ENCODE assay signal across 20 cellular contexts in genomic region chr2:120771111-120771555, GRCh38. TPM values are rescaled to one million over a fixed set of nuclear protein-coding genes. Genes with fewer than 3 reads are reported as not detected.
DNase-seq lines count a peak whose midpoint lies in the region; ATAC-seq and TF ChIP-seq lines count a peak whose summit lies in the region.
"Had no signal": no experiment of that assay in that cellular context is flagged by ENCODE, and none has a peak within 500 bp of the region (broad histone marks: within the 10 kb centered on the region; RNA-seq: fewer than 3 reads in every experiment).

No MANE protein-coding gene starts in this region.

- peak overlapping the region; percentile 11; the same call in 1 of the 2 replicates for H3K9ac ChIP-seq in HCT116 (ENCODE audit: low read length)
- peak overlapping the region; percentile 25 for H3K9ac ChIP-seq in smooth muscle cell (ENCODE audit: low read depth)

- peak; percentile 79 for ATAC-seq in HCT116
- ATAC-seq in GM18505 (IDR thresholded peaks at IDR 0.05; ENCODE audit: unreplicated experiment), result no peak

- POLR2A ChIA-PET in HCT116 (lab: Charles Lee), result interaction anchor here (1.0 to 1.3 kb wide), 2 partner anchors 10 to 20 kb away, joined by 3 read pairs; no protein-coding TSS in a partner anchor

- H3K9me3 Mint-ChIP-seq in brain, result no peaks in the 10 kb centered on the region

- H3K4me3 Mint-ChIP-seq in brain, result peak overlapping the region in 1 of 5 experiments; percentile 20

- peaks cover 3% of the 10 kb centered on the region for H3K27me3 Mint-ChIP-seq in brain

- no peaks in the 10 kb centered on the region for H3K79me2 ChIP-seq in HCT116 (ENCODE audit: insufficient read depth, low read length)
- H3K79me2 ChIP-seq in hepatocyte, result peaks cover 34% of the 10 kb centered on the region
- peaks cover 80% of the 10 kb centered on the region for H3K79me2 ChIP-seq in smooth muscle cell (ENCODE audit: low read depth)

- BruUV-seq in HCT116 (replicated peaks; lab: Mats Ljungman, UMichigan), result no TSS peak

- no peak for TF ChIP-seq POLR2A in HCT116 (IDR thresholded peaks at IDR 0.05; ENCODE audit: borderline replicate concordance, extremely low read depth, insufficient read depth, insufficient read length)
- no peak for TF ChIP-seq POLR2A in GM18505 (IDR thresholded peaks at IDR 0.05; ENCODE audit: borderline replicate concordance, extremely low read depth, insufficient read depth, insufficient read length)

- intact Hi-C loops in HCT116 (cut with micrococcal nuclease), result no loop called here

- H3K9me3 ChIP-seq in HCT116 (ENCODE audit: control insufficient read depth in 1 of 2, insufficient read depth in 1 of 2, low read depth in 1 of 2, low read length in 2 of 2) (no peaks in the 10 kb centered on the region), hepatocyte (ENCODE audit: low read depth) (no peaks in the 10 kb centered on the region), smooth muscle cell (replicated peaks; ENCODE audit: low read depth) (no peaks in the 10 kb centered on the region)
- H3K9me3 ChIP-seq: adrenal gland, BE2C, esophagus squamous epithelium had no signal

- DNase-seq in HCT116 (ENCODE audit: low read depth, low spot score) (peak; percentile 61), hepatocyte (ENCODE audit: low spot score) (no peak), smooth muscle cell (lab: John Stamatoyannopoulos, UW; ENCODE audit: unreplicated experiment) (no peak), hippocampal formation (lab: John Stamatoyannopoulos, UW) (no peak), amygdala (lab: John Stamatoyannopoulos, UW) (no peak), GF-D8 (lab: John Stamatoyannopoulos, UW) (no peak)
- DNase-seq: activated CD4-positive, alpha-beta T cell treated with anti-CD3 and anti-CD28 coated beads, Interleukin-2, amount 50 U/mL, for 1 hour; activated T-cell treated with anti-CD3 and anti-CD28 coated beads, Interleukin-2, amount 50 U/mL, for 48 hours; cortex of kidney; esophagus squamous epithelium; NCI-H1930; NCI-H69; RPMI8226; T-helper 9 cell had no signal

- WGBS in hepatocyte (ENCODE audit: low lambda C conversion rate, missing lambda C conversion rate), result 72% methylated on average over 12 of the region's 12 CpGs
- 60% methylated on average over 12 of the region's 12 CpGs for WGBS in smooth muscle cell (ENCODE audit: low lambda C conversion rate)

- peak overlapping the region in 4 of 5 experiments; percentile 28 to 87 (median 62) for H3K27ac Mint-ChIP-seq in brain

- H3K9me2 ChIP-seq in HCT116 (ENCODE audit: insufficient read depth), result no peaks in the 10 kb centered on the region
- no peaks in the 10 kb centered on the region for H3K9me2 ChIP-seq in hepatocyte (replicated peaks; ENCODE audit: insufficient read depth)

- no peak for TF ChIP-seq RAD21 in HCT116 (IDR thresholded peaks at IDR 0.05; ENCODE audit: low read depth)

- no peak overlapping the region for H2AFZ ChIP-seq in HCT116 (ENCODE audit: low read depth, low read length, poor library complexity, severe bottlenecking)
- no peak overlapping the region for H2AFZ ChIP-seq in hepatocyte
- H2AFZ ChIP-seq in smooth muscle cell (ENCODE audit: low read depth), result no peak overlapping the region

- no peaks in the 10 kb centered on the region for H3K36me3 Mint-ChIP-seq in brain

- H3K27me3 ChIP-seq in HCT116 (ENCODE audit: insufficient read depth, low read length) (no peaks in the 10 kb centered on the region), hepatocyte (no peaks in the 10 kb centered on the region), smooth muscle cell (ENCODE audit: low read depth) (no peaks in the 10 kb centered on the region)
- H3K27me3 ChIP-seq: adrenal gland, BE2C had no signal

- CTCF ChIA-PET in HCT116 (lab: Charles Lee), result no interaction called here

- H3K27ac ChIP-seq in HCT116 (ENCODE audit: low read depth, low read length) (peak overlapping the region; percentile 71), hepatocyte (peak overlapping the region; percentile 4), smooth muscle cell (ENCODE audit: low read depth) (peak overlapping the region; percentile 87)

- H3K36me3 ChIP-seq in HCT116 (ENCODE audit: control insufficient read depth in 1 of 2, insufficient read depth in 2 of 2, low read length in 2 of 2) (no peaks in the 10 kb centered on the region), hepatocyte (replicated peaks; ENCODE audit: insufficient read depth, low read depth) (no peaks in the 10 kb centered on the region), smooth muscle cell (ENCODE audit: low read depth) (no peaks in the 10 kb centered on the region)
- H3K36me3 ChIP-seq: adrenal gland, BE2C, esophagus squamous epithelium had no signal

- H4K20me1 ChIP-seq in HCT116 (ENCODE audit: insufficient read depth) (no peaks in the 10 kb centered on the region), hepatocyte (ENCODE audit: insufficient read depth, poor library complexity, severe bottlenecking) (no peaks in the 10 kb centered on the region), smooth muscle cell (ENCODE audit: low read depth) (peaks cover 28% of the 10 kb centered on the region)

- H3K4me3 ChIP-seq in HCT116 (replicated peaks in 1 of 2; ENCODE audit: low read depth in 1 of 2, low read length in 2 of 2), result peak overlapping the region in 1 of 2 experiments; percentile 22; a peak in 3 of 4 replicates
- no peak overlapping the region for H3K4me3 ChIP-seq in hepatocyte
- H3K4me3 ChIP-seq in smooth muscle cell, result no peak overlapping the region
- H3K4me3 ChIP-seq: adrenal gland, esophagus squamous epithelium, skin epidermis had no signal

- peak overlapping the region; percentile 73 for H3K4me2 ChIP-seq in HCT116 (ENCODE audit: low read length)
- H3K4me2 ChIP-seq in hepatocyte, result no peak overlapping the region
- H3K4me2 ChIP-seq in smooth muscle cell, result peak overlapping the region; percentile 36

- H3K4me1 Mint-ChIP-seq in brain, result peaks cover 97% of the 10 kb centered on the region

- peaks cover 27 to 32% of the 10 kb centered on the region in 2 experiments for H3K4me1 ChIP-seq in HCT116 (ENCODE audit: control insufficient read depth in 1 of 2, insufficient read depth in 2 of 2, low read length in 2 of 2)
- peaks cover 30% of the 10 kb centered on the region for H3K4me1 ChIP-seq in hepatocyte (ENCODE audit: insufficient read depth)
- peaks cover 40% of the 10 kb centered on the region for H3K4me1 ChIP-seq in smooth muscle cell (ENCODE audit: low read depth)
- H3K4me1 ChIP-seq: adrenal gland had no signal

- RAD21 ChIA-PET in HCT116 (lab: Charles Lee; ENCODE audit: low non-redundant PET in 1 of 2, low total read pairs in 2 of 2, uncharacterized antibody in 2 of 2, unreplicated experiment in 2 of 2), result no interaction called here

- peaks cover 32% of the 10 kb centered on the region for H3F3A ChIP-seq in smooth muscle cell (ENCODE audit: low read depth)

- no peak for TF ChIP-seq CTCF in HCT116 (IDR thresholded peaks at IDR 0.05 in 2 of 3, conservative IDR thresholded peaks at IDR 0.05 in 1 of 3; ENCODE audit: borderline replicate concordance in 1 of 3, insufficient read depth in 1 of 3, low read depth in 2 of 3, low read length in 2 of 3)
- TF ChIP-seq CTCF in brain (conservative IDR thresholded peaks at IDR 0.05), result no peak
- no peak for TF ChIP-seq CTCF in hepatocyte (IDR thresholded peaks at IDR 0.05; ENCODE audit: poor library complexity)
- no peak for TF ChIP-seq CTCF in smooth muscle cell (IDR thresholded peaks at IDR 0.05; ENCODE audit: borderline replicate concordance, insufficient read depth, poor library complexity, severe bottlenecking)

TF ChIP-seq in HCT116, 20 proteins besides CTCF, POLR2A, EP300 and RAD21:
- 0 out of 2 replicates have a peak, but pooled peaks have one; percentile 6 for TF ChIP-seq SP1 (IDR thresholded peaks at IDR 0.05; ENCODE audit: low read depth)
- TF ChIP-seq POLR2AphosphoS5 (IDR thresholded peaks at IDR 0.05; ENCODE audit: low read depth, low read length), result no peak
- 0 out of 2 replicates have a peak, but pooled peaks have one; percentile 33 for TF ChIP-seq MAX (IDR thresholded peaks at IDR 0.05)
- TF ChIP-seq EGR1 (IDR thresholded peaks at IDR 0.05; ENCODE audit: low read depth), result no peak
- TF ChIP-seq JUND (IDR thresholded peaks at IDR 0.05), result no peak
- peak; percentile 73 for TF ChIP-seq TCF7L2 (IDR thresholded peaks at IDR 0.05; ENCODE audit: borderline replicate concordance, extremely low read depth, insufficient read depth, insufficient read length)
- TF ChIP-seq CEBPB (IDR thresholded peaks at IDR 0.05; ENCODE audit: low read depth), result no peak

RNA-seq across cellular contexts. Expression of gene GLI2, which starts 35.5 kb away (rescaled TPM):
- total RNA-seq in HCT116 (2021; ENCODE audit: unreplicated experiment) (3.4 TPM), hepatocyte (3.8 and 5.8 TPM in 2 replicates), smooth muscle cell (10.4 and 10.6 TPM in 2 replicates)
- 1.1 and 1.7 TPM in 2 replicates for polyA plus RNA-seq in HCT116 (2012)
- polyA plus RNA-seq in brain (ENCODE audit: insufficient read depth, low read depth, low replicate concordance) (0.37 TPM), hepatocyte (5.3 and 6.2 TPM in 2 replicates), smooth muscle cell (9.4 and 10.4 TPM in 2 replicates)
- total RNA-seq: lung microvascular endothelial cell had no signal

Comparison
In these comparisons a context has a peak if more than half of its experiments do, and no peak if none do; other contexts are left out.
1. H3K27ac ChIP-seq: peak in every context shown above with its lines; median percentile 87 in smooth muscle cell; 71 in HCT116; 4 in hepatocyte.